In genomic region chr17:61887733-61888132, GRCh38 we compare ENCODE assay signal across 1 cellular context. TPM values are rescaled to one million over a fixed set of nuclear protein-coding genes. Genes with fewer than 3 reads are reported as not detected.
"Had no signal": no experiment of that assay in that cellular context is flagged by ENCODE, and none has a peak within 500 bp of the region (broad histone marks: within the 10 kb centered on the region; RNA-seq: fewer than 3 reads in every experiment).

No MANE protein-coding gene starts in this region.

RNA-seq across cellular contexts. Expression of gene BRIP1, which starts 24.4 kb away (rescaled TPM):
- total RNA-seq: right atrium auricular region had no signal
